In genomic region chr11:80109031-80109430, GRCh38 we compare ENCODE assay signal across 24 cellular contexts.
DNase-seq lines count a peak whose midpoint lies in the region; ATAC-seq, FAIRE-seq and TF ChIP-seq lines count a peak whose summit lies in the region.
"Had no signal": no experiment of that assay in that cellular context is flagged by ENCODE, and none has a peak within 500 bp of the region (broad histone marks: within the 10 kb centered on the region; RNA-seq: fewer than 3 reads in every experiment).

No MANE protein-coding gene starts in this region.

- no peaks in the 10 kb centered on the region for H3K9me3 ChIP-seq in astrocyte (ENCODE audit: insufficient read depth, low read depth, low read length)
- H3K9me3 ChIP-seq: BLaER1 had no signal

- ATAC-seq in left colon: no peak
- no peak for ATAC-seq in naive thymus-derived CD8-positive, alpha-beta T cell
- no peak for ATAC-seq in GM19035 (IDR thresholded peaks at IDR 0.05; ENCODE audit: unreplicated experiment)

- peak; percentile 63 for DNase-seq in OCI-M1 (lab: John Stamatoyannopoulos, UW)
- peak; percentile 13 for DNase-seq in astrocyte (ENCODE audit: low read depth)
- peak; percentile 52 for DNase-seq in kidney tubule cell (ENCODE audit: low spot score)
- no peak for DNase-seq in NCI-H510A treated with DMSO at 0.1 percent for 48 hours (lab: John Stamatoyannopoulos, UW)
- DNase-seq in left colon: no peak
- no peak for DNase-seq in naive thymus-derived CD8-positive, alpha-beta T cell
- DNase-seq: CD4-positive, alpha-beta T cell; COR-L47; DMS79 treated with DMSO at 0.1 percent for 48 hours; GM23248; HFFc6; Kasumi-1; NCI-H1092 treated with DMSO at 0.1 percent for 48 hours; NCI-H1436 treated with DMSO at 0.1 percent for 48 hours; NCI-H1930; NCI-H345; NCI-H524 treated with DMSO at 0.1 percent for 48 hours; RPMI8226; SHP77 treated with DMSO at 0.1 percent for 48 hours had no signal

- peak overlapping the region; percentile 37 for H3K4me3 Mint-ChIP-seq in astrocyte (ENCODE audit: unreplicated experiment)
- no peak overlapping the region for H3K4me3 Mint-ChIP-seq in naive thymus-derived CD8-positive, alpha-beta T cell
- H3K4me3 Mint-ChIP-seq: CD4-positive, alpha-beta T cell; H9; HFFc6 had no signal

- POLR2A ChIA-PET in naive thymus-derived CD8-positive, alpha-beta T cell (lab: Charles Lee): no interaction called here

- intact Hi-C loops in left colon (cut with DNase I, micrococcal nuclease): no loop called here

- peaks cover 3% of the 10 kb centered on the region for H3K9me3 Mint-ChIP-seq in astrocyte (ENCODE audit: unreplicated experiment)
- H3K9me3 Mint-ChIP-seq in naive thymus-derived CD8-positive, alpha-beta T cell: peaks cover 0 to 24% (median 7%) of the 10 kb centered on the region in 9 donors
- H3K9me3 Mint-ChIP-seq: H9, HFFc6 had no signal

- no peaks in the 10 kb centered on the region for H4K20me1 ChIP-seq in astrocyte (ENCODE audit: insufficient read depth, low read length)
- H4K20me1 ChIP-seq: BLaER1 had no signal

- no peaks in the 10 kb centered on the region for H3K79me2 ChIP-seq in astrocyte (ENCODE audit: insufficient read depth, low read length)

- H3K27me3 Mint-ChIP-seq in astrocyte (ENCODE audit: low read depth, unreplicated experiment): no peaks in the 10 kb centered on the region
- no peaks in the 10 kb centered on the region for H3K27me3 Mint-ChIP-seq in naive thymus-derived CD8-positive, alpha-beta T cell
- H3K27me3 Mint-ChIP-seq: CD4-positive, alpha-beta T cell had no signal

- H3K9ac ChIP-seq in astrocyte (ENCODE audit: low read length): no peak overlapping the region
- H3K9ac ChIP-seq: BLaER1, GM23248 had no signal

- H3K4me3 ChIP-seq in astrocyte (ENCODE audit: insufficient read depth, low read depth, low read length): no peak overlapping the region
- H3K4me3 ChIP-seq: BLaER1, GM23248, SK-N-MC had no signal

- H2AFZ ChIP-seq in astrocyte (ENCODE audit: low read depth, low read length): no peak overlapping the region
- H2AFZ ChIP-seq: GM23248 had no signal

- FAIRE-seq in astrocyte (lab: Jason Lieb, UNC): no peak
- FAIRE-seq: GM12891 had no signal

- no peaks in the 10 kb centered on the region for H3K36me3 Mint-ChIP-seq in astrocyte (ENCODE audit: low read depth, unreplicated experiment)
- no peaks in the 10 kb centered on the region for H3K36me3 Mint-ChIP-seq in naive thymus-derived CD8-positive, alpha-beta T cell

- peak overlapping the region; percentile 19 for H3K27ac Mint-ChIP-seq in astrocyte (ENCODE audit: unreplicated experiment)
- H3K27ac Mint-ChIP-seq in naive thymus-derived CD8-positive, alpha-beta T cell: no peak overlapping the region
- H3K27ac Mint-ChIP-seq: CD4-positive, alpha-beta T cell; HFFc6 had no signal

- H3K27ac ChIP-seq in astrocyte (ENCODE audit: low read depth, low read length): no peak overlapping the region
- H3K27ac ChIP-seq: BLaER1, GM23248, SK-N-MC had no signal

- peaks cover 10% of the 10 kb centered on the region for H3K4me1 Mint-ChIP-seq in astrocyte (ENCODE audit: low read depth, unreplicated experiment)
- H3K4me1 Mint-ChIP-seq in naive thymus-derived CD8-positive, alpha-beta T cell: no peaks in the 10 kb centered on the region

- no peaks in the 10 kb centered on the region for H3K27me3 ChIP-seq in astrocyte (ENCODE audit: insufficient read depth, low read length)
- H3K27me3 ChIP-seq: BLaER1 had no signal

- no peak for TF ChIP-seq CTCF in astrocyte (IDR thresholded peaks at IDR 0.05; ENCODE audit: insufficient read depth, low read depth, low read length)

- H3K4me2 ChIP-seq in astrocyte (ENCODE audit: low read length): no peak overlapping the region
- H3K4me2 ChIP-seq: BLaER1 had no signal

- H3K4me1 ChIP-seq in astrocyte (ENCODE audit: insufficient read depth, low read length): peaks cover 3% of the 10 kb centered on the region
- H3K4me1 ChIP-seq: BLaER1 had no signal

- H3K36me3 ChIP-seq in astrocyte (ENCODE audit: insufficient read depth, low read length): no peaks in the 10 kb centered on the region
- H3K36me3 ChIP-seq: BLaER1 had no signal

Comparison
In these comparisons a context has a peak if more than half of its experiments do, and no peak if none do; other contexts are left out.
1. DNase-seq: peak in OCI-M1 (single experiment), astrocyte (single experiment) and kidney tubule cell (single experiment); none in NCI-H510A treated with DMSO at 0.1 percent for 48 hours (single experiment), left colon (0 of 2) and naive thymus-derived CD8-positive, alpha-beta T cell (0 of 10).